Comparison of ENCODE assay signal across 10 cellular contexts in genomic region chr6:153117986-153118886, GRCh38. TPM values are rescaled to one million over a fixed set of nuclear protein-coding genes. Genes with fewer than 3 reads are reported as not detected.
DNase-seq lines count a peak whose midpoint lies in the region; ATAC-seq and TF ChIP-seq lines count a peak whose summit lies in the region.
"Had no signal": no experiment of that assay in that cellular context is flagged by ENCODE, and none has a peak within 500 bp of the region (broad histone marks: within the 10 kb centered on the region; RNA-seq: fewer than 3 reads in every experiment).

No MANE protein-coding gene starts in this region.

- DNase-seq in Caki2 (ENCODE audit: low read depth) (peak; percentile 73), epithelial cell of esophagus (ENCODE audit: low read depth) (peak; percentile 93), NCI-H2227 treated with DMSO at 0.1 percent for 48 hours (lab: John Stamatoyannopoulos, UW) (no peak), head of caudate nucleus (no peak), NCI-H82 (lab: John Stamatoyannopoulos, UW) (no peak), GM23338 (ENCODE audit: low spot score) (no peak)
- DNase-seq: activated CD4-positive, alpha-beta memory T cell treated with anti-CD3 and anti-CD28 coated beads, Interleukin-2, amount 10 ng/mL, durations not matched to agents 7 days and 5 days had no signal

- peaks cover 6% of the 10 kb centered on the region for H3K27me3 Mint-ChIP-seq in GM23338 (ENCODE audit: insufficient read depth, low read depth, poor library complexity)

- H3K4me1 Mint-ChIP-seq in GM23338 = 0 out of 3 replicates have a peak, but pooled peaks cover 2% of the 10 kb centered on the region

- H3K4me3 ChIP-seq in epithelial cell of esophagus (ENCODE audit: low read length) (no peak overlapping the region), GM23338 (no peak overlapping the region)

- no peaks in the 10 kb centered on the region for H3K27me3 ChIP-seq in GM23338 (ENCODE audit: insufficient read depth)

- no peak overlapping the region for H3K27ac ChIP-seq in GM23338 (ENCODE audit: low read depth)

- H3K36me3 ChIP-seq in GM23338 (ENCODE audit: insufficient read depth) = no peaks in the 10 kb centered on the region

- H3F3A ChIP-seq in GM23338 (replicated peaks; ENCODE audit: low read depth) = no peaks in the 10 kb centered on the region

- peaks cover 17% of the 10 kb centered on the region for H3K36me3 Mint-ChIP-seq in GM23338 (ENCODE audit: low read depth)

- H3K9me2 ChIP-seq in GM23338 (ENCODE audit: insufficient read depth) = no peaks in the 10 kb centered on the region

- H3K79me2 ChIP-seq in GM23338 (replicated peaks; ENCODE audit: insufficient read depth) = peaks cover 29% of the 10 kb centered on the region

- TF ChIP-seq CTCF in epithelial cell of esophagus (IDR thresholded peaks at IDR 0.05; ENCODE audit: insufficient read depth, low read depth, low read length, missing control alignments) (no peak), GM23338 (conservative IDR thresholded peaks at IDR 0.05; ENCODE audit: low read depth in 2 of 2) (no peak)

- H3K4me2 ChIP-seq in GM23338 = no peak overlapping the region

- H4K20me1 ChIP-seq in GM23338 (replicated peaks; ENCODE audit: insufficient read depth) = no peaks in the 10 kb centered on the region

- H3K4me1 ChIP-seq in GM23338 (ENCODE audit: insufficient read depth) = no peaks in the 10 kb centered on the region

- peaks cover 15% of the 10 kb centered on the region for H3K9me3 Mint-ChIP-seq in GM23338
- H3K9me3 Mint-ChIP-seq: activated CD4-positive, alpha-beta memory T cell treated with anti-CD3 and anti-CD28 coated beads, Interleukin-2, amount 10 ng/mL, durations not matched to agents 7 days and 5 days had no signal

- H3K27ac Mint-ChIP-seq in GM23338 = no peak overlapping the region
- H3K27ac Mint-ChIP-seq: activated CD4-positive, alpha-beta memory T cell treated with anti-CD3 and anti-CD28 coated beads, Interleukin-2, amount 10 ng/mL, durations not matched to agents 7 days and 5 days had no signal

- intact Hi-C loops in head of caudate nucleus (cut with DNase I) = no loop called here

- in situ Hi-C loops in Caki2 (cut with HindIII; ENCODE audit: low pct_unique_long_range_greater_than_20kb, low sequenced_read_pairs) = no loop called here

- no peak overlapping the region for H2AFZ ChIP-seq in GM23338

- ATAC-seq in GM21390 (IDR thresholded peaks at IDR 0.05; ENCODE audit: unreplicated experiment) = peak; percentile 98
- ATAC-seq in HG03460 (IDR thresholded peaks at IDR 0.05; ENCODE audit: unreplicated experiment) = peak; percentile 98
- no peak for ATAC-seq in GM23338

- H3K4me3 Mint-ChIP-seq in GM23338 = no peak overlapping the region
- H3K4me3 Mint-ChIP-seq: activated CD4-positive, alpha-beta memory T cell treated with anti-CD3 and anti-CD28 coated beads, Interleukin-2, amount 10 ng/mL, durations not matched to agents 7 days and 5 days had no signal

TF ChIP-seq in GM23338, 12 proteins besides CTCF, POLR2A, EP300 and RAD21 (continues in another document):
- TF ChIP-seq POLR2AphosphoS5 (IDR thresholded peaks at IDR 0.05; ENCODE audit: low read depth) (no peak), EZH2 (IDR thresholded peaks at IDR 0.05; ENCODE audit: low read depth, unreplicated experiment) (no peak), JUNB (IDR thresholded peaks at IDR 0.05; ENCODE audit: unreplicated experiment) (no peak), ETS1 (IDR thresholded peaks at IDR 0.05) (no peak), ZNF462 (CRISPR knock-in tag; IDR thresholded peaks at IDR 0.05) (no peak), ZNF114 (CRISPR knock-in tag; IDR thresholded peaks at IDR 0.05) (no peak), EZH2phosphoT487 (IDR thresholded peaks at IDR 0.05; ENCODE audit: unreplicated experiment) (no peak), STAT1 (IDR thresholded peaks at IDR 0.05; ENCODE audit: unreplicated experiment) (no peak), NANOG (IDR thresholded peaks at IDR 0.05; ENCODE audit: borderline replicate concordance) (no peak), ZNF331 (CRISPR knock-in tag; IDR thresholded peaks at IDR 0.05; ENCODE audit: low read depth) (no peak), CREB1 (CRISPR knock-in tag; IDR thresholded peaks at IDR 0.05; ENCODE audit: low read depth) (no peak)

RNA-seq across cellular contexts. Expression of gene RGS17, which starts 12.8 kb away (rescaled TPM):
- 9.3 and 14.4 TPM in 2 replicates for total RNA-seq in Caki2 (2014; rRNA removed; shearing (Covaris generic); ENCODE audit: low replicate concordance)
- total RNA-seq in GM23338 (2014; rRNA removed; shearing (Covaris generic)) = 8.3 and 12.1 TPM in 2 replicates
- 10.6 and 12.3 TPM in 2 replicates for polyA plus RNA-seq in GM23338 (2016; fragmentation: Nextera tagmentation; extraction: Ambion mirVana)
- total RNA-seq: mononuclear cell had no signal

Comparison
In these comparisons a context has a peak if more than half of its experiments do, and no peak if none do; other contexts are left out.
1. DNase-seq: peak in Caki2 (single experiment) and epithelial cell of esophagus (single experiment); none in NCI-H2227 treated with DMSO at 0.1 percent for 48 hours (single experiment), head of caudate nucleus (0 of 42), NCI-H82 (single experiment) and GM23338 (single experiment).